In genomic region chr2:238231251-238231793, GRCh38 we compare ENCODE assay signal across 9 cellular contexts. TPM values are rescaled to one million over a fixed set of nuclear protein-coding genes. Genes with fewer than 3 reads are reported as not detected.
DNase-seq lines count a peak whose midpoint lies in the region; ATAC-seq and TF ChIP-seq lines count a peak whose summit lies in the region.
"Had no signal": no experiment of that assay in that cellular context is flagged by ENCODE, and none has a peak within 500 bp of the region (broad histone marks: within the 10 kb centered on the region; RNA-seq: fewer than 3 reads in every experiment).

No MANE protein-coding gene starts in this region.

- H3K4me1 ChIP-seq in SK-N-SH (ENCODE audit: control insufficient read depth in 1 of 2, insufficient read depth in 2 of 2, low read depth in 1 of 2, low read length in 1 of 2) = no peaks in the 10 kb centered on the region; a peak in 1 of 4 replicates

- DNase-seq in GM12865 (ENCODE audit: low read depth) = peak; percentile 48
- peak; percentile 55 to 60 for DNase-seq in activated CD8-positive, alpha-beta memory T cell treated with anti-CD3 and anti-CD28 coated beads for 4 hours (ENCODE audit: low read depth in 2 of 2)
- DNase-seq in endothelial cell (ENCODE audit: low spot score) = peak; percentile 78
- DNase-seq in mesothelial cell of epicardium (ENCODE audit: low spot score in 2 of 2, unreplicated experiment in 2 of 2) = peak in 1 of 2 experiments; percentile 63
- peak; percentile 65 for DNase-seq in stimulated activated CD8-positive, alpha-beta memory T cell treated with anti-CD3 and anti-CD28 coated beads, Interleukin-12 subunit alpha, Interleukin-12 subunit beta, amount 100 ng/mL, for 4 hours (ENCODE audit: low read depth)
- no peak for DNase-seq in WERI-Rb-1
- no peak for DNase-seq in SK-N-SH

- no peak overlapping the region for H3K9ac ChIP-seq in SK-N-SH

- no peaks in the 10 kb centered on the region for H3K79me2 ChIP-seq in SK-N-SH (ENCODE audit: insufficient read depth)

- TF ChIP-seq EP300 in SK-N-SH (IDR thresholded peaks at IDR 0.05; ENCODE audit: borderline replicate concordance in 1 of 2, low read depth in 1 of 2, low read length in 1 of 2) = no peak

- peaks cover 11% of the 10 kb centered on the region for H3K36me3 Mint-ChIP-seq in endothelial cell (ENCODE audit: low read depth, unreplicated experiment)
- H3K36me3 Mint-ChIP-seq in mesothelial cell of epicardium = peaks cover 2% of the 10 kb centered on the region

- no peaks in the 10 kb centered on the region for H3K9me3 ChIP-seq in WERI-Rb-1 (ENCODE audit: severe bottlenecking)
- no peaks in the 10 kb centered on the region for H3K9me3 ChIP-seq in SK-N-SH

- H3K9me3 Mint-ChIP-seq in endothelial cell (ENCODE audit: unreplicated experiment) = no peaks in the 10 kb centered on the region
- no peaks in the 10 kb centered on the region for H3K9me3 Mint-ChIP-seq in mesothelial cell of epicardium

- no peaks in the 10 kb centered on the region for H3K9me2 ChIP-seq in SK-N-SH

- H2AFZ ChIP-seq in SK-N-SH (ENCODE audit: low read depth) = no peak overlapping the region
- H2AFZ ChIP-seq: PC-9 had no signal

- no peaks in the 10 kb centered on the region for H3F3A ChIP-seq in SK-N-SH (replicated peaks; ENCODE audit: insufficient read depth)

- H3K27ac ChIP-seq in WERI-Rb-1 (no peak overlapping the region), SK-N-SH (ENCODE audit: low read depth in 2 of 2, low read length in 1 of 2) (no peak overlapping the region)
- H3K27ac ChIP-seq: PC-9 had no signal

- POLR2A ChIA-PET in SK-N-SH (lab: Yijun Ruan, JAX) = no interaction called here

- TF ChIP-seq RAD21 in SK-N-SH (IDR thresholded peaks at IDR 0.05; ENCODE audit: low read length) = no peak

- H3K4me3 ChIP-seq in GM12865 (ENCODE audit: low read depth, low read length) (peak overlapping the region; percentile 24), WERI-Rb-1 (ENCODE audit: low read depth, low read length) (no peak overlapping the region), SK-N-SH (ENCODE audit: low read depth in 2 of 2, low read length in 1 of 2) (no peak overlapping the region)
- H3K4me3 ChIP-seq: PC-9 had no signal

- no peak overlapping the region for H3K4me2 ChIP-seq in SK-N-SH
- H3K4me2 ChIP-seq: PC-9 had no signal

- H3K36me3 ChIP-seq in WERI-Rb-1 (no peaks in the 10 kb centered on the region), SK-N-SH (replicated peaks in 1 of 2; ENCODE audit: control insufficient read depth in 1 of 2, insufficient read depth in 2 of 2, low read length in 1 of 2) (no peaks in the 10 kb centered on the region)

- 76% methylated on average over 42 of the region's 46 CpGs for WGBS in SK-N-SH (ENCODE audit: low lambda C conversion rate)

- H3K4me1 Mint-ChIP-seq in endothelial cell (ENCODE audit: unreplicated experiment) = peaks cover 22% of the 10 kb centered on the region
- peaks cover 28% of the 10 kb centered on the region for H3K4me1 Mint-ChIP-seq in mesothelial cell of epicardium

- CTCF ChIA-PET in SK-N-SH (lab: Yijun Ruan, JAX) = no interaction called here

- H3K27me3 ChIP-seq in WERI-Rb-1 (ENCODE audit: insufficient read depth, low read depth, severe bottlenecking) (no peaks in the 10 kb centered on the region), SK-N-SH (ENCODE audit: insufficient read depth) (no peaks in the 10 kb centered on the region; the same call in 1 of the 2 replicates)

- H3K27me3 Mint-ChIP-seq in endothelial cell (ENCODE audit: unreplicated experiment) (peaks cover 18% of the 10 kb centered on the region), mesothelial cell of epicardium (ENCODE audit: low read depth) (peaks cover 23% of the 10 kb centered on the region)

- peak overlapping the region; percentile 84 for H3K4me3 Mint-ChIP-seq in endothelial cell (ENCODE audit: unreplicated experiment)
- peak overlapping the region; percentile 74 for H3K4me3 Mint-ChIP-seq in mesothelial cell of epicardium

- TF ChIP-seq CTCF in GM12865 (IDR thresholded peaks at IDR 0.05; ENCODE audit: insufficient read depth, low read depth, low read length, missing control alignments) (no peak), endothelial cell (IDR thresholded peaks at IDR 0.05; ENCODE audit: unreplicated experiment) (no peak), mesothelial cell of epicardium (IDR thresholded peaks at IDR 0.05; ENCODE audit: unreplicated experiment) (no peak), WERI-Rb-1 (IDR thresholded peaks at IDR 0.05; ENCODE audit: low read depth, low read length) (no peak), SK-N-SH (IDR thresholded peaks at IDR 0.05) (no peak)

- ATAC-seq in HG03354 (IDR thresholded peaks at IDR 0.05; ENCODE audit: poor library complexity, severe bottlenecking, unreplicated experiment) = peak; percentile 73

- no peaks in the 10 kb centered on the region for H4K20me1 ChIP-seq in SK-N-SH (ENCODE audit: insufficient read depth)

- H3K27ac Mint-ChIP-seq in endothelial cell (ENCODE audit: unreplicated experiment) (no peak overlapping the region), mesothelial cell of epicardium (no peak overlapping the region)

TF ChIP-seq in SK-N-SH, 30 proteins besides CTCF, POLR2A, EP300 and RAD21 (continues in another document):
- no peak for TF ChIP-seq ZBTB33 (IDR thresholded peaks at IDR 0.05; ENCODE audit: borderline replicate concordance, low read depth)
- no peak for TF ChIP-seq TAF1 (IDR thresholded peaks at IDR 0.05; ENCODE audit: borderline replicate concordance, low read depth, low read length)
- TF ChIP-seq FOXJ3 (CRISPR knock-in tag; IDR thresholded peaks at IDR 0.05) = no peak
- no peak for TF ChIP-seq RXRA (IDR thresholded peaks at IDR 0.05; ENCODE audit: borderline replicate concordance, low read depth)
- no peak for TF ChIP-seq GABPA (IDR thresholded peaks at IDR 0.05; ENCODE audit: low read depth)
- TF ChIP-seq TCF12 (IDR thresholded peaks at IDR 0.05) = no peak
- no peak for TF ChIP-seq RFX5 (IDR thresholded peaks at IDR 0.05; ENCODE audit: low read length)
- TF ChIP-seq EZH2phosphoT487 (IDR thresholded peaks at IDR 0.05; ENCODE audit: borderline replicate concordance, low read depth) = no peak
- no peak for TF ChIP-seq MEF2A (IDR thresholded peaks at IDR 0.05; ENCODE audit: borderline replicate concordance, low read depth)
- no peak for TF ChIP-seq IRF3 (IDR thresholded peaks at IDR 0.05; ENCODE audit: low read depth, low read length)
- TF ChIP-seq MAX (IDR thresholded peaks at IDR 0.05; ENCODE audit: low read depth) = no peak
- no peak for TF ChIP-seq PBX3 (IDR thresholded peaks at IDR 0.05)

RNA-seq across cellular contexts. Expression of gene HES6, which starts 8.5 kb away (rescaled TPM):
- total RNA-seq in endothelial cell (ENCODE audit: unreplicated experiment) (5.0 TPM), mesothelial cell of epicardium (4.2 to 5.1 TPM (median 4.3 TPM) in 3 replicates)
- polyA plus RNA-seq in SK-N-SH (2012; rRNA removed) = 3.6 and 4.4 TPM in 2 replicates
- polyA plus RNA-seq in SK-N-SH (2012; cell fraction: cytosol; rRNA removed) = 2.3 and 3.6 TPM in 2 replicates
- polyA plus RNA-seq in SK-N-SH (2012; cell fraction: nucleus; rRNA removed) = 11.1 and 18.1 TPM in 2 replicates

RNA-seq across cellular contexts. Expression of gene ILKAP, which starts 27.8 kb away (rescaled TPM):
- 43.0 TPM for total RNA-seq in endothelial cell (ENCODE audit: unreplicated experiment)
- 48.6 to 54.0 TPM (median 50.8 TPM) in 3 replicates for total RNA-seq in mesothelial cell of epicardium
- polyA plus RNA-seq in SK-N-SH (2012; rRNA removed) = 35.6 and 49.2 TPM in 2 replicates
- 31.8 and 34.3 TPM in 2 replicates for polyA plus RNA-seq in SK-N-SH (2012; cell fraction: cytosol; rRNA removed)
- polyA plus RNA-seq in SK-N-SH (2012; cell fraction: nucleus; rRNA removed) = 126 and 149 TPM in 2 replicates

RNA-seq across cellular contexts. Expression of gene PER2, which starts 57.1 kb away (rescaled TPM):
- total RNA-seq in endothelial cell (ENCODE audit: unreplicated experiment) (5.5 TPM), mesothelial cell of epicardium (11.4 to 12.7 TPM (median 11.7 TPM) in 3 replicates)
- 0.82 and 0.96 TPM in 2 replicates for polyA plus RNA-seq in SK-N-SH (2012; rRNA removed)
- polyA plus RNA-seq in SK-N-SH (2012; cell fraction: cytosol; rRNA removed) = 0.50 and 0.71 TPM in 2 replicates
- 2.5 and 2.6 TPM in 2 replicates for polyA plus RNA-seq in SK-N-SH (2012; cell fraction: nucleus; rRNA removed)

Comparison
In these comparisons a context has a peak if more than half of its experiments do, and no peak if none do; other contexts are left out.
1. DNase-seq: peak in GM12865 (single experiment), activated CD8-positive, alpha-beta memory T cell treated with anti-CD3 and anti-CD28 coated beads for 4 hours (2 of 2), endothelial cell (single experiment) and stimulated activated CD8-positive, alpha-beta memory T cell treated with anti-CD3 and anti-CD28 coated beads, Interleukin-12 subunit alpha, Interleukin-12 subunit beta, amount 100 ng/mL, for 4 hours (single experiment); none in WERI-Rb-1 (single experiment) and SK-N-SH (single experiment).